12 cellular contexts compared by ENCODE assay signal in the genomic region with DNA sequence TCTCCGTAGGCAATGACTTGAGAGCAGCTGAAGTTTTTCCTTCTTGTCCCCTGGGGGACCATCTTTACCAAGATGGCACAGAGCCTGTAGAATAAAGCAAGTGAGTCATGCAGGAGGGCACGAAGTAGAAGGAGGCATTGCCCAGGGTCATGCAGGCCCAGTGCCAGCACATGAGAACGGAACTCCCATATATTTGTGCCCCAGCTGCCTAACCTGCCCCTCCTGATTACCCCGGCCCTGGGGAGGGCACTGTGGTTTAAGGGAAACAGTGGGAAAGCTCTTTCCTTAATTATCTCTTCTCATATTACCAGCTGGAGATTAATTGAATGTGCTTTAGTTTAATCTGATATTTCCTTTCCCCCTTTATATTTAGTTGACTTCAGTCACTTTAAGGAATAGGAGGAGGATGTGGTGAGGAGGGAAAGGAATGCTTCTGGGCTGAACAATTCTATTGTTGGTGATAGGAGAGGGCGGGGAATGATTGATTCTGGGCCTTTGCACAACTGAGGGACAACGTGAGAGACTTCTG. TPM values are rescaled to one million over a fixed set of nuclear protein-coding genes. Genes with fewer than 3 reads are reported as not detected.
DNase-seq lines count a peak whose midpoint lies in the region; ATAC-seq, FAIRE-seq and TF ChIP-seq lines count a peak whose summit lies in the region.
"Had no signal": no experiment of that assay in that cellular context is flagged by ENCODE, and none has a peak within 500 bp of the region (broad histone marks: within the 10 kb centered on the region; RNA-seq: fewer than 3 reads in every experiment).

No MANE protein-coding gene starts in this region.

- no peaks in the 10 kb centered on the region for H4K20me1 ChIP-seq in keratinocyte (ENCODE audit: control insufficient read depth, extremely low read depth, insufficient read depth, low read length)

- peak overlapping the region; percentile 54 for H3K4me2 ChIP-seq in keratinocyte (ENCODE audit: control insufficient read depth, extremely low read depth, insufficient read depth, low read depth, low read length)

- H3K79me2 ChIP-seq in keratinocyte (ENCODE audit: control insufficient read depth, insufficient read depth, low read length): peaks cover 6% of the 10 kb centered on the region

- no peak for ATAC-seq in HG03469 (IDR thresholded peaks at IDR 0.05; ENCODE audit: unreplicated experiment)

- TF ChIP-seq POLR2A in tibial nerve (IDR thresholded peaks at IDR 0.05): no peak

- peak; percentile 95 for FAIRE-seq in keratinocyte (lab: Jason Lieb, UNC)
- FAIRE-seq: TTC549 had no signal

- dilution Hi-C loops in keratinocyte (cut with MboI; ENCODE audit: extremely low pct_ligation_motif_present, low sequenced_read_pairs): no loop called here

- TF ChIP-seq CTCF in astrocyte of the spinal cord (IDR thresholded peaks at IDR 0.05; ENCODE audit: low read depth, low read length): no peak
- no peak for TF ChIP-seq CTCF in keratinocyte (optimal IDR thresholded peaks at IDR 0.05 in 1 of 3, IDR thresholded peaks at IDR 0.05 in 1 of 3, conservative IDR thresholded peaks at IDR 0.05 in 1 of 3; ENCODE audit: extremely low read depth in 1 of 3, insufficient read depth in 2 of 3, low read length in 3 of 3)
- no peak for TF ChIP-seq CTCF in tibial nerve (IDR thresholded peaks at IDR 0.05)

- H3K9me1 ChIP-seq in keratinocyte (ENCODE audit: control insufficient read depth, extremely low read depth, insufficient read depth, low read length): no peaks in the 10 kb centered on the region

- H3K9me3 ChIP-seq in keratinocyte (ENCODE audit: control insufficient read depth, low read depth, low read length): no peaks in the 10 kb centered on the region
- H3K9me3 ChIP-seq in tibial nerve: no peaks in the 10 kb centered on the region

- H3K9ac ChIP-seq in keratinocyte (ENCODE audit: control insufficient read depth, extremely low read depth, insufficient read depth, low read length): no peak overlapping the region

- DNase-seq in LHCN-M2 (ENCODE audit: low read depth) (peak; percentile 92), astrocyte of the spinal cord (ENCODE audit: low read depth, low spot score) (peak; percentile 56), keratinocyte (ENCODE audit: low read depth, low spot score) (no peak), tibial nerve (ENCODE audit: low spot score in 2 of 2) (no peak), GDM1 (lab: John Stamatoyannopoulos, UW) (no peak), germinal center (ENCODE audit: low spot score) (no peak)
- no peak for DNase-seq in activated naive CD4-positive, alpha-beta T cell (lab: John Stamatoyannopoulos, UW)
- DNase-seq: KG1, naive B cell, NCI-H526 treated with DMSO at 0.1 percent for 48 hours had no signal

- H3K27ac ChIP-seq in keratinocyte (ENCODE audit: control insufficient read depth, insufficient read depth, low read length) (peak overlapping the region; percentile 22), tibial nerve (peak overlapping the region in 3 of 4 donors; percentile 0 to 84 (median 74))

- in situ Hi-C loops in astrocyte of the spinal cord (cut with HindIII; ENCODE audit: low sequenced_read_pairs): no loop called here

- no peak for TF ChIP-seq EP300 in tibial nerve (IDR thresholded peaks at IDR 0.05)

- H3K4me1 ChIP-seq in keratinocyte (ENCODE audit: control insufficient read depth, extremely low read depth, insufficient read depth, low read length) (peaks cover 21% of the 10 kb centered on the region), tibial nerve (peaks cover 0 to 47% (median 11%) of the 10 kb centered on the region in 4 donors)

- H3K36me3 ChIP-seq in keratinocyte (ENCODE audit: control insufficient read depth in 2 of 2, extremely low read depth in 1 of 2, insufficient read depth in 2 of 2, low read length in 2 of 2) (no peaks in the 10 kb centered on the region), tibial nerve (no peaks in the 10 kb centered on the region)

- H3K4me3 ChIP-seq in astrocyte of the spinal cord (ENCODE audit: low read depth, low read length): no peak overlapping the region
- H3K4me3 ChIP-seq in keratinocyte (ENCODE audit: control insufficient read depth in 2 of 3, extremely low read depth in 1 of 3, insufficient read depth in 2 of 3, low read depth in 1 of 3, low read length in 3 of 3): peak overlapping the region in 1 of 3 experiments; percentile 5
- H3K4me3 ChIP-seq in tibial nerve: no peak overlapping the region

- no peaks in the 10 kb centered on the region for H3K27me3 ChIP-seq in keratinocyte (ENCODE audit: control insufficient read depth, extremely low read depth, insufficient read depth, low read length)
- no peaks in the 10 kb centered on the region for H3K27me3 ChIP-seq in tibial nerve

- 49 to 52% methylated on average over 6 of the region's 6 CpGs for WGBS in tibial nerve, 2 donors

- peak overlapping the region; percentile 11 for H2AFZ ChIP-seq in keratinocyte (ENCODE audit: control insufficient read depth, low read length)

RNA-seq across cellular contexts. Expression of gene RASSF8, which starts 51.9 kb away (rescaled TPM):
- 24.1 and 26.6 TPM in 2 replicates for total RNA-seq in LHCN-M2 (2014; rRNA removed)
- 6.2 TPM for polyA plus RNA-seq in LHCN-M2 (2012)
- 5.5 to 10.9 TPM (median 10.5 TPM) in 3 replicates for polyA plus RNA-seq in keratinocyte
- polyA plus RNA-seq in keratinocyte (2011; ENCODE audit: low read depth): 6.5 TPM
- polyA plus RNA-seq in keratinocyte (2011; cell fraction: cytosol; rRNA removed): 5.9 and 7.1 TPM in 2 replicates
- 5.9 and 7.7 TPM in 2 replicates for polyA plus RNA-seq in keratinocyte (2011; cell fraction: nucleus; rRNA removed)
- 2.6 and 12.8 TPM in 2 replicates for polyA plus RNA-seq in keratinocyte (2012; ENCODE audit: low replicate concordance)
- 5.8 to 32.1 TPM (median 14.6 TPM) in 3 replicates for polyA minus RNA-seq in keratinocyte
- polyA minus RNA-seq in keratinocyte (2011; cell fraction: cytosol; rRNA and poly(A)+ RNA removed): 14.8 TPM
- polyA minus RNA-seq in keratinocyte (2011; cell fraction: nucleus; rRNA and poly(A)+ RNA removed): 10.3 and 19.9 TPM in 2 replicates
- total RNA-seq in tibial nerve: 10 to 100 TPM; 42.9 to 87.2 (median 76.1) TPM

Comparison
In these comparisons a context has a peak if more than half of its experiments do, and no peak if none do; other contexts are left out.
1. DNase-seq: peak in LHCN-M2 (single experiment) and astrocyte of the spinal cord (single experiment); none in keratinocyte (single experiment), tibial nerve (0 of 2), activated naive CD4-positive, alpha-beta T cell (0 of 4), GDM1 (single experiment) and germinal center (single experiment).